ENCODE assay signal across 9 cellular contexts in genomic region chr7:41252551-41252950, GRCh38.
"Had no signal": no experiment of that assay in that cellular context is flagged by ENCODE, and none has a peak within 500 bp of the region (broad histone marks: within the 10 kb centered on the region; RNA-seq: fewer than 3 reads in every experiment).

No MANE protein-coding gene starts in this region.

- H2AFZ ChIP-seq: GM23248, GM23338 had no signal

- H3K36me3 ChIP-seq: HAP-1 had no signal

- H3K9me3 ChIP-seq: HAP-1 had no signal

- ATAC-seq: GM23338, HCT116 had no signal

- DNase-seq: GM23248, GOT3, H7, H9, HCEC 1CT, HFFc6 had no signal

- H3K9ac ChIP-seq: GM23248 had no signal

- H3K4me3 ChIP-seq: GM23248, GM23338, HAP-1 had no signal

- H3K4me1 ChIP-seq: HAP-1 had no signal

- H3K27ac ChIP-seq: GM23248 had no signal

- H3K4me2 ChIP-seq: GM23338 had no signal
